ENCODE assay signal across 22 cellular contexts in the genomic region with DNA sequence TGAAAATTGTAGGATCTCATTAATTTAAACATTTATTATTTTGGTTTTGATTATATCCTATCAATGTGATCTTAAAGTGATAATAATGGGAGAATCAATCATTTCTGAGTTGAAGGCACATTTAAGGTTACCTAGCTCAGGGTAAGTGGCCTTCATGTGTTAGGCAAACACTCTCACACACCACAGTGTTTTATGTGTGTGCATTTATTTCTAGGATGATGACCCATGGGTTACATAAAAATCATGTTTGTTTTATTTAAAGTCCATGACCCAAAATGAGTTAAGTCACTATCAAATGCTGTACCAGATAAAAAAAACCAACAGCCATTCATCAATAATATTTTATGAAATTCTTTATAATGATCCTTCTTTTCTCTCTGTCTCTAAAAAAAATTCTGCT.
"Had no signal": no experiment of that assay in that cellular context is flagged by ENCODE, and none has a peak within 500 bp of the region (broad histone marks: within the 10 kb centered on the region; RNA-seq: fewer than 3 reads in every experiment).

No MANE protein-coding gene starts in this region.

- H3K9ac ChIP-seq: SK-N-SH had no signal

- H3K9me3 Mint-ChIP-seq: activated naive CD4-positive, alpha-beta T cell treated with anti-CD3 and anti-CD28 coated beads, Interleukin-2, amount 50 U/mL, for 24 hours; brain had no signal

- H3K36me3 ChIP-seq: WERI-Rb-1 had no signal

- H3K4me1 Mint-ChIP-seq: activated CD4-positive, alpha-beta memory T cell treated with anti-CD3 and anti-CD28 coated beads, Interleukin-2, amount 10 ng/mL, durations not matched to agents 7 days and 5 days; activated CD4-positive, alpha-beta T cell treated with anti-CD3 and anti-CD28 coated beads for 36 hours; activated naive CD4-positive, alpha-beta T cell treated with anti-CD3 and anti-CD28 coated beads, Interleukin-2, amount 50 U/mL, for 24 hours; central memory CD8-positive, alpha-beta T cell had no signal

- ATAC-seq: activated CD4-positive, alpha-beta T cell treated with anti-CD3 and anti-CD28 coated beads for 36 hours; PC-3 had no signal

- H3K36me3 Mint-ChIP-seq: activated naive CD4-positive, alpha-beta T cell treated with anti-CD3 and anti-CD28 coated beads, Interleukin-2, amount 50 U/mL, for 24 hours; brain had no signal

- DNase-seq: activated CD4-positive, alpha-beta memory T cell treated with anti-CD3 and anti-CD28 coated beads, Interleukin-2, amount 10 ng/mL, durations not matched to agents 7 days and 5 days; activated CD4-positive, alpha-beta T cell treated with anti-CD3 and anti-CD28 coated beads for 36 hours; activated CD4-positive, alpha-beta T cell treated with anti-CD3 and anti-CD28 coated beads, Interleukin-2, amount 50 U/mL, for 1 hour; activated CD8-positive, alpha-beta memory T cell treated with anti-CD3 and anti-CD28 coated beads, Interleukin-2, amount 50 U/mL, for 4 hours; activated T-cell treated with anti-CD3 and anti-CD28 coated beads, Interleukin-2, amount 50 U/mL, for 1 hour; aorta; NCI-H1048; NCI-H146; NCI-H187 treated with DMSO at 0.1 percent for 48 hours; NCI-H2107; NCI-H2171 treated with DMSO at 0.1 percent for 48 hours; NCI-H226; NCI-H526; NCI-H82; PC-3; SHP77 treated with DMSO at 0.1 percent for 48 hours; SK-N-SH; T-helper 1 cell; WERI-Rb-1 had no signal

- H3K9me3 ChIP-seq: SK-N-SH had no signal

- H3K4me3 Mint-ChIP-seq: activated CD4-positive, alpha-beta memory T cell treated with anti-CD3 and anti-CD28 coated beads, Interleukin-2, amount 10 ng/mL, durations not matched to agents 7 days and 5 days; activated CD4-positive, alpha-beta T cell treated with anti-CD3 and anti-CD28 coated beads for 36 hours; activated naive CD4-positive, alpha-beta T cell treated with anti-CD3 and anti-CD28 coated beads, Interleukin-2, amount 50 U/mL, for 24 hours; brain; central memory CD8-positive, alpha-beta T cell had no signal

- H3K27me3 Mint-ChIP-seq: activated CD4-positive, alpha-beta memory T cell treated with anti-CD3 and anti-CD28 coated beads, Interleukin-2, amount 10 ng/mL, durations not matched to agents 7 days and 5 days; activated CD4-positive, alpha-beta T cell treated with anti-CD3 and anti-CD28 coated beads for 36 hours; activated naive CD4-positive, alpha-beta T cell treated with anti-CD3 and anti-CD28 coated beads, Interleukin-2, amount 50 U/mL, for 24 hours; central memory CD8-positive, alpha-beta T cell had no signal

- H3K27ac ChIP-seq: WERI-Rb-1 had no signal

- H3K4me2 ChIP-seq: SK-N-SH had no signal

- H3K9me2 ChIP-seq: SK-N-SH had no signal

- H3K27ac Mint-ChIP-seq: activated CD4-positive, alpha-beta memory T cell treated with anti-CD3 and anti-CD28 coated beads, Interleukin-2, amount 10 ng/mL, durations not matched to agents 7 days and 5 days; activated CD4-positive, alpha-beta T cell treated with anti-CD3 and anti-CD28 coated beads for 36 hours; activated naive CD4-positive, alpha-beta T cell treated with anti-CD3 and anti-CD28 coated beads, Interleukin-2, amount 50 U/mL, for 24 hours had no signal
